13 cellular contexts compared by ENCODE assay signal in the genomic region with DNA sequence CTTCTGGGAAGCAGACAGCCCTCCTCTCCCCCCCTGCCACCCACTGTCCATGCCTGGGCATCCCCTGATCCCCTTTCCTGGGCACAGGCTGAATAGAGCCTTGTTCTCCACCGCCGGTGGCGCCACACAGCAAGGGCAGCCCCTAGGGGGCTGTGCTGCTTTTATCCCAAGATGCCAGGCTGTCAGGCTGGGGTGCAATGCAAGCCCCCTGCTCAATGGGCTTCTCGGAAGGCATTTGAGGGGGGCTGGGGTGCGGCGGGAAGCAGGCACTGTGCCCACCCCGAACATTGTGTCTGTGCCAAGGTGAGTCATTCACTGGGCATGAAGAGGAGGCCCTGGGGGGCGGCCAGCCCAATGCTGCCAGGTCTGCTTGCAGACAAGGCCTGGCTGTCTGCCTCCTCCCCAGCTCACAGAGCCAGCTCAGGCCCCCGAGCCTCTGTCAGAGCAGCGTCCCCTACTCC. TPM values are rescaled to one million over a fixed set of nuclear protein-coding genes. Genes with fewer than 3 reads are reported as not detected.
DNase-seq lines count a peak whose midpoint lies in the region; ATAC-seq and TF ChIP-seq lines count a peak whose summit lies in the region.
"Had no signal": no experiment of that assay in that cellular context is flagged by ENCODE, and none has a peak within 500 bp of the region (broad histone marks: within the 10 kb centered on the region; RNA-seq: fewer than 3 reads in every experiment).

No MANE protein-coding gene starts in this region.

- DNase-seq in A172 (ENCODE audit: low spot score) (peak; percentile 83), NCI-H446 treated with DMSO at 0.1 percent for 48 hours (lab: John Stamatoyannopoulos, UW) (peak; percentile 91), esophagus muscularis mucosa (ENCODE audit: extremely low spot score) (no peak), myocyte (ENCODE audit: low read depth) (peak; percentile 44), NCI-H187 (lab: John Stamatoyannopoulos, UW) (no peak)
- DNase-seq in stimulated activated CD4-positive, alpha-beta T cell treated with anti-CD3 and anti-CD28 coated beads, Interleukin-15, amount 100 ng/mL, for 24 hours, result no peak
- DNase-seq: activated T-cell treated with anti-CD3 and anti-CD28 coated beads, Interleukin-2, amount 50 U/mL, for 48 hours; AML-193 had no signal

- H3K36me3 ChIP-seq in esophagus muscularis mucosa, result no peaks in the 10 kb centered on the region

- no peak overlapping the region for H3K4me3 ChIP-seq in esophagus muscularis mucosa

- intact Hi-C loops in esophagus muscularis mucosa (cut with DNase I), result no loop called here

- TF ChIP-seq CTCF in esophagus muscularis mucosa (IDR thresholded peaks at IDR 0.05), result no peak

- H3K27me3 ChIP-seq in esophagus muscularis mucosa, result peaks cover 0 to 11% (median 0%) of the 10 kb centered on the region in 4 donors

- TF ChIP-seq EP300 in esophagus muscularis mucosa (IDR thresholded peaks at IDR 0.05), result no peak

- WGBS in esophagus muscularis mucosa, result 41% methylated on average over 7 of the region's 10 CpGs

- no peak for ATAC-seq in GM18870 (IDR thresholded peaks at IDR 0.05; ENCODE audit: unreplicated experiment)
- no peak for ATAC-seq in GM21786 (IDR thresholded peaks at IDR 0.05; ENCODE audit: unreplicated experiment)

- no peak for TF ChIP-seq POLR2A in esophagus muscularis mucosa (IDR thresholded peaks at IDR 0.05; ENCODE audit: low read depth)

- peaks cover 25 to 36% (median 29%) of the 10 kb centered on the region in 4 donors for H3K4me1 ChIP-seq in esophagus muscularis mucosa

- H3K27ac ChIP-seq in esophagus muscularis mucosa (replicated peaks in 1 of 4), result peak overlapping the region; percentile 42 to 70 (median 59)
- H3K27ac ChIP-seq: KMS-11 had no signal

- H3K9me3 ChIP-seq in esophagus muscularis mucosa, result no peaks in the 10 kb centered on the region

RNA-seq across cellular contexts. Expression of gene GFAP, which starts 1.5 kb away (rescaled TPM):
- not detected in 2 replicates for total RNA-seq in A172 (2014; rRNA removed; shearing (Covaris generic))
- total RNA-seq in esophagus muscularis mucosa (1 to 10 TPM in 2 of 4 donors, not detected in 2; 1.2 to 2.8 TPM), myocyte (0.68 and 2.3 TPM in 2 replicates)
- 0.20 TPM for polyA plus RNA-seq in myocyte (2012)
- total RNA-seq: neural crest cell had no signal

RNA-seq across cellular contexts. Expression of gene EFTUD2, which starts 17.6 kb away (rescaled TPM):
- 185 and 215 TPM in 2 replicates for total RNA-seq in A172 (2014; rRNA removed; shearing (Covaris generic))
- total RNA-seq in esophagus muscularis mucosa, result 10 to 100 TPM; 46.0 to 49.7 (median 48.3) TPM
- 111 and 114 TPM in 2 replicates for total RNA-seq in myocyte
- polyA plus RNA-seq in myocyte (2012), result 98.9 TPM

RNA-seq across cellular contexts. Expression of gene KIF18B, which starts 30.8 kb away (rescaled TPM):
- 9.8 and 16.3 TPM in 2 replicates for total RNA-seq in A172 (2014; rRNA removed; shearing (Covaris generic))
- total RNA-seq in esophagus muscularis mucosa (under 1 TPM in 1 of 4 donors, not detected in 3; 0.17 TPM), myocyte (0.03 TPM in 1 of 2 replicates, not detected in the other)
- 0.09 TPM for polyA plus RNA-seq in myocyte (2012)

RNA-seq across cellular contexts. Expression of gene C1QL1, which starts 51.3 kb away (rescaled TPM):
- 22.9 and 28.2 TPM in 2 replicates for total RNA-seq in A172 (2014; rRNA removed; shearing (Covaris generic))
- 10 to 100 TPM in 1 of 4 donors, 1 to 10 TPM in 3; 3.7 to 10.1 (median 6.3) TPM for total RNA-seq in esophagus muscularis mucosa
- 0.11 TPM in 1 of 2 replicates, not detected in the other for total RNA-seq in myocyte
- 0.84 TPM for polyA plus RNA-seq in myocyte (2012)
- total RNA-seq: epithelial cell of proximal tubule had no signal

Comparison
In these comparisons a context has a peak if more than half of its experiments do, and no peak if none do; other contexts are left out.
1. DNase-seq: peak in A172 (single experiment), NCI-H446 treated with DMSO at 0.1 percent for 48 hours (single experiment) and myocyte (single experiment); none in esophagus muscularis mucosa (single experiment), NCI-H187 (0 of 2) and stimulated activated CD4-positive, alpha-beta T cell treated with anti-CD3 and anti-CD28 coated beads, Interleukin-15, amount 100 ng/mL, for 24 hours (single experiment).